In the genomic region with DNA sequence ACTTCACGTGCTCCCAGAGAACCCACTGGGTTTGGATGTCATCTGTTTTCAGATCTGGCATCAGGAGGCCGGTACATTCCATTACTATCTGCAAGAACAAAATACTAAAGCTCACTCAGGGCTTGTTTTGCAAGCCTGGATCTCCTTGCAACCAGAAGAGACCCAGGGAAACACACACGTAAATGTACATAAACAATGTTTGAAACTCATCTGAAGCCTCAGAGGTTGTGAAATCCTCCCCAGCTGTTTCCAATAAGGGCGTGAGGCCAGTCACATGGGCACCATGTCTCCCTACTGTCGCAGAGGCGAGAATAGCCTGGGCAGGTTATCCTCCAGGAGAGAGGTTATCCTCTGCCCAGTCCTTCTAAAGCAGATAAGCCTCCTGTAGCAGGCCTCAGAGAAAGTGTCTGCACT, we compare ENCODE assay signal across 1 cellular context.
A peak's percentile ranks its signal among the peaks of the same experiment; 100 is the strongest.
TF ChIP-seq lines count a peak whose summit lies in the region.

No MANE protein-coding gene starts in this region.

TF ChIP-seq in HepG2, 621 proteins besides CTCF, POLR2A, EP300 and RAD21 (continued from another document and continues in another):
- TF ChIP-seq, protein P1, sequence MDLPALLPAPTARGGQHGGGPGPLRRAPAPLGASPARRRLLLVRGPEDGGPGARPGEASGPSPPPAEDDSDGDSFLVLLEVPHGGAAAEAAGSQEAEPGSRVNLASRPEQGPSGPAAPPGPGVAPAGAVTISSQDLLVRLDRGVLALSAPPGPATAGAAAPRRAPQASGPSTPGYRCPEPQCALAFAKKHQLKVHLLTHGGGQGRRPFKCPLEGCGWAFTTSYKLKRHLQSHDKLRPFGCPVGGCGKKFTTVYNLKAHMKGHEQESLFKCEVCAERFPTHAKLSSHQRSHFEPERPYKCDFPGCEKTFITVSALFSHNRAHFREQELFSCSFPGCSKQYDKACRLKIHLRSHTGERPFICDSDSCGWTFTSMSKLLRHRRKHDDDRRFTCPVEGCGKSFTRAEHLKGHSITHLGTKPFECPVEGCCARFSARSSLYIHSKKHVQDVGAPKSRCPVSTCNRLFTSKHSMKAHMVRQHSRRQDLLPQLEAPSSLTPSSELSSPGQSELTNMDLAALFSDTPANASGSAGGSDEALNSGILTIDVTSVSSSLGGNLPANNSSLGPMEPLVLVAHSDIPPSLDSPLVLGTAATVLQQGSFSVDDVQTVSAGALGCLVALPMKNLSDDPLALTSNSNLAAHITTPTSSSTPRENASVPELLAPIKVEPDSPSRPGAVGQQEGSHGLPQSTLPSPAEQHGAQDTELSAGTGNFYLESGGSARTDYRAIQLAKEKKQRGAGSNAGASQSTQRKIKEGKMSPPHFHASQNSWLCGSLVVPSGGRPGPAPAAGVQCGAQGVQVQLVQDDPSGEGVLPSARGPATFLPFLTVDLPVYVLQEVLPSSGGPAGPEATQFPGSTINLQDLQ (CRISPR knock-in tag; IDR thresholded peaks at IDR 0.05), result no peak
- TF ChIP-seq ZNF616 (CRISPR knock-in tag; IDR thresholded peaks at IDR 0.05; ENCODE audit: low read depth), result no peak
- no peak for TF ChIP-seq MTF1 (CRISPR knock-in tag; IDR thresholded peaks at IDR 0.05)
- no peak for TF ChIP-seq CCAR2 (optimal IDR thresholded peaks at IDR 0.05; ENCODE audit: low read depth, low read length)
- TF ChIP-seq ZNF790 (CRISPR knock-in tag; IDR thresholded peaks at IDR 0.05; ENCODE audit: borderline replicate concordance), result no peak
- TF ChIP-seq ZNF562 (CRISPR knock-in tag; IDR thresholded peaks at IDR 0.05; ENCODE audit: borderline replicate concordance), result no peak
- TF ChIP-seq MTF2 (CRISPR knock-in tag; IDR thresholded peaks at IDR 0.05; ENCODE audit: borderline replicate concordance), result no peak
- no peak for TF ChIP-seq ZNF136 (CRISPR knock-in tag; IDR thresholded peaks at IDR 0.05; ENCODE audit: low read depth)
- TF ChIP-seq ZNF431 (CRISPR knock-in tag; IDR thresholded peaks at IDR 0.05; ENCODE audit: borderline replicate concordance, low read depth), result peak; percentile 72
- no peak for TF ChIP-seq RFX3 (CRISPR knock-in tag; IDR thresholded peaks at IDR 0.05)
- TF ChIP-seq, protein P2, sequence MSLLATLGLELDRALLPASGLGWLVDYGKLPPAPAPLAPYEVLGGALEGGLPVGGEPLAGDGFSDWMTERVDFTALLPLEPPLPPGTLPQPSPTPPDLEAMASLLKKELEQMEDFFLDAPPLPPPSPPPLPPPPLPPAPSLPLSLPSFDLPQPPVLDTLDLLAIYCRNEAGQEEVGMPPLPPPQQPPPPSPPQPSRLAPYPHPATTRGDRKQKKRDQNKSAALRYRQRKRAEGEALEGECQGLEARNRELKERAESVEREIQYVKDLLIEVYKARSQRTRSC (CRISPR knock-in tag; IDR thresholded peaks at IDR 0.05; ENCODE audit: low read depth), result no peak
- TF ChIP-seq ZBTB1 (CRISPR knock-in tag; IDR thresholded peaks at IDR 0.05; ENCODE audit: borderline replicate concordance), result no peak
- peak; percentile 56 for TF ChIP-seq ERF (CRISPR knock-in tag; IDR thresholded peaks at IDR 0.05)
- TF ChIP-seq RORA (CRISPR knock-in tag; IDR thresholded peaks at IDR 0.05), result 0 out of 2 replicates have a peak, but pooled peaks have one; percentile 65
- no peak for TF ChIP-seq ZNF329 (CRISPR knock-in tag; IDR thresholded peaks at IDR 0.05; ENCODE audit: low read depth)
- TF ChIP-seq PHF20 (CRISPR knock-in tag; IDR thresholded peaks at IDR 0.05), result no peak
- TF ChIP-seq ZNF83 (CRISPR knock-in tag; IDR thresholded peaks at IDR 0.05; ENCODE audit: borderline replicate concordance), result no peak
- TF ChIP-seq, protein P3, sequence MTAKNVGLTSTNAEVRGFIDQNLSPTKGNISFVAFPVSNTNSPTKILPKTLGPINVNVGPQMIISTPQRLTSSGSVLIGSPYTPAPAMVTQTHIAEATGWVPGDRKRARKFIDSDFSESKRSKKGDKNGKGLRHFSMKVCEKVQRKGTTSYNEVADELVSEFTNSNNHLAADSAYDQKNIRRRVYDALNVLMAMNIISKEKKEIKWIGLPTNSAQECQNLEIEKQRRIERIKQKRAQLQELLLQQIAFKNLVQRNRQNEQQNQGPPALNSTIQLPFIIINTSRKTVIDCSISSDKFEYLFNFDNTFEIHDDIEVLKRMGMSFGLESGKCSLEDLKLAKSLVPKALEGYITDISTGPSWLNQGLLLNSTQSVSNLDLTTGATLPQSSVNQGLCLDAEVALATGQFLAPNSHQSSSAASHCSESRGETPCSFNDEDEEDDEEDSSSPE (CRISPR knock-in tag; IDR thresholded peaks at IDR 0.05), result no peak
- TF ChIP-seq SIN3B (IDR thresholded peaks at IDR 0.05; ENCODE audit: low read length), result no peak
- TF ChIP-seq, protein P4, sequence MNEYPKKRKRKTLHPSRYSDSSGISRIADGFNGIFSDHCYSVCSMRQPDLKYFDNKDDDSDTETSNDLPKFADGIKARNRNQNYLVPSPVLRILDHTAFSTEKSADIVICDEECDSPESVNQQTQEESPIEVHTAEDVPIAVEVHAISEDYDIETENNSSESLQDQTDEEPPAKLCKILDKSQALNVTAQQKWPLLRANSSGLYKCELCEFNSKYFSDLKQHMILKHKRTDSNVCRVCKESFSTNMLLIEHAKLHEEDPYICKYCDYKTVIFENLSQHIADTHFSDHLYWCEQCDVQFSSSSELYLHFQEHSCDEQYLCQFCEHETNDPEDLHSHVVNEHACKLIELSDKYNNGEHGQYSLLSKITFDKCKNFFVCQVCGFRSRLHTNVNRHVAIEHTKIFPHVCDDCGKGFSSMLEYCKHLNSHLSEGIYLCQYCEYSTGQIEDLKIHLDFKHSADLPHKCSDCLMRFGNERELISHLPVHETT (CRISPR knock-in tag; conservative IDR thresholded peaks at IDR 0.05), result no peak
- no peak for TF ChIP-seq ZFP62 (CRISPR knock-in tag; IDR thresholded peaks at IDR 0.05)
- TF ChIP-seq MIXL1 (CRISPR knock-in tag; IDR thresholded peaks at IDR 0.05), result no peak
- no peak for TF ChIP-seq SP2 (CRISPR knock-in tag; IDR thresholded peaks at IDR 0.05)
- no peak for TF ChIP-seq ZMYM3 (CRISPR knock-in tag; IDR thresholded peaks at IDR 0.05)
- TF ChIP-seq ZNF761 (CRISPR knock-in tag; conservative IDR thresholded peaks at IDR 0.05), result no peak
- TF ChIP-seq ZNF180 (CRISPR knock-in tag; IDR thresholded peaks at IDR 0.05; ENCODE audit: borderline replicate concordance, low read depth), result no peak
- no peak for TF ChIP-seq AGO2 (optimal IDR thresholded peaks at IDR 0.05; ENCODE audit: low read depth, low read length)
- TF ChIP-seq ZNF552 (CRISPR knock-in tag; IDR thresholded peaks at IDR 0.05; ENCODE audit: borderline replicate concordance), result no peak
- TF ChIP-seq HNF4A (CRISPR knock-in tag; IDR thresholded peaks at IDR 0.05), result peak; percentile 29; the same call in 1 of the 2 replicates
- no peak for TF ChIP-seq ZNF496 (CRISPR knock-in tag; IDR thresholded peaks at IDR 0.05; ENCODE audit: insufficient replicate concordance)
- TF ChIP-seq ZNF3 (CRISPR knock-in tag; IDR thresholded peaks at IDR 0.05), result peak; percentile 54; the same call in 1 of the 2 replicates
- TF ChIP-seq NKX3-1 (CRISPR knock-in tag; IDR thresholded peaks at IDR 0.05), result no peak
- peak; percentile 52; the same call in 1 of the 2 replicates for TF ChIP-seq KDM1A (CRISPR knock-in tag; IDR thresholded peaks at IDR 0.05)
- TF ChIP-seq ZNF138 (CRISPR knock-in tag; IDR thresholded peaks at IDR 0.05; ENCODE audit: low read depth), result no peak
- TF ChIP-seq THYN1 (CRISPR knock-in tag; IDR thresholded peaks at IDR 0.05; ENCODE audit: borderline replicate concordance, low read depth), result no peak
- TF ChIP-seq TRAFD1 (CRISPR knock-in tag; IDR thresholded peaks at IDR 0.05; ENCODE audit: borderline replicate concordance), result no peak
- peak; percentile 46; the same call in 1 of the 2 replicates for TF ChIP-seq TFDP1 (CRISPR knock-in tag; IDR thresholded peaks at IDR 0.05; ENCODE audit: borderline replicate concordance)
- TF ChIP-seq ZNF143 (CRISPR knock-in tag; IDR thresholded peaks at IDR 0.05), result no peak
- TF ChIP-seq SRSF9 (IDR thresholded peaks at IDR 0.05; ENCODE audit: borderline replicate concordance, insufficient read depth, low read depth, low read length, poor library complexity, severe bottlenecking), result no peak
- TF ChIP-seq TAF1 (CRISPR knock-in tag; IDR thresholded peaks at IDR 0.05), result no peak
- no peak for TF ChIP-seq NFYB (CRISPR knock-in tag; IDR thresholded peaks at IDR 0.05)
- TF ChIP-seq, protein P5, sequence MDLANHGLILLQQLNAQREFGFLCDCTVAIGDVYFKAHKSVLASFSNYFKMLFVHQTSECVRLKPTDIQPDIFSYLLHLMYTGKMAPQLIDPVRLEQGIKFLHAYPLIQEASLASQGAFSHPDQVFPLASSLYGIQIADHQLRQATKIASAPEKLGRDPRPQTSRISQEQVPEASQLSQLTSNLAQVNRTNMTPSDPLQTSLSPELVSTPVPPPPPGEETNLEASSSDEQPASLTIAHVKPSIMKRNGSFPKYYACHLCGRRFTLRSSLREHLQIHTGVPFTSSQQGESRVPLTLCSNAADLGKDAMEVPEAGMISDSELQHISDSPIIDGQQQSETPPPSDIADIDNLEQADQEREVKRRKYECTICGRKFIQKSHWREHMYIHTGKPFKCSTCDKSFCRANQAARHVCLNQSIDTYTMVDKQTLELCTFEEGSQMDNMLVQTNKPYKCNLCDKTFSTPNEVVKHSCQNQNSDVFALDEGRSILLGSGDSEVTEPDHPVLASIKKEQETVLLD (CRISPR knock-in tag; IDR thresholded peaks at IDR 0.05; ENCODE audit: low read depth), result no peak
- no peak for TF ChIP-seq SCMH1 (CRISPR knock-in tag; IDR thresholded peaks at IDR 0.05; ENCODE audit: borderline replicate concordance)
- TF ChIP-seq, protein P6, sequence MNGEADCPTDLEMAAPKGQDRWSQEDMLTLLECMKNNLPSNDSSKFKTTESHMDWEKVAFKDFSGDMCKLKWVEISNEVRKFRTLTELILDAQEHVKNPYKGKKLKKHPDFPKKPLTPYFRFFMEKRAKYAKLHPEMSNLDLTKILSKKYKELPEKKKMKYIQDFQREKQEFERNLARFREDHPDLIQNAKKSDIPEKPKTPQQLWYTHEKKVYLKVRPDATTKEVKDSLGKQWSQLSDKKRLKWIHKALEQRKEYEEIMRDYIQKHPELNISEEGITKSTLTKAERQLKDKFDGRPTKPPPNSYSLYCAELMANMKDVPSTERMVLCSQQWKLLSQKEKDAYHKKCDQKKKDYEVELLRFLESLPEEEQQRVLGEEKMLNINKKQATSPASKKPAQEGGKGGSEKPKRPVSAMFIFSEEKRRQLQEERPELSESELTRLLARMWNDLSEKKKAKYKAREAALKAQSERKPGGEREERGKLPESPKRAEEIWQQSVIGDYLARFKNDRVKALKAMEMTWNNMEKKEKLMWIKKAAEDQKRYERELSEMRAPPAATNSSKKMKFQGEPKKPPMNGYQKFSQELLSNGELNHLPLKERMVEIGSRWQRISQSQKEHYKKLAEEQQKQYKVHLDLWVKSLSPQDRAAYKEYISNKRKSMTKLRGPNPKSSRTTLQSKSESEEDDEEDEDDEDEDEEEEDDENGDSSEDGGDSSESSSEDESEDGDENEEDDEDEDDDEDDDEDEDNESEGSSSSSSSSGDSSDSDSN (CRISPR knock-in tag; IDR thresholded peaks at IDR 0.05), result no peak
- no peak for TF ChIP-seq ZNF335 (CRISPR knock-in tag; IDR thresholded peaks at IDR 0.05)
- TF ChIP-seq ZNF33A (CRISPR knock-in tag; IDR thresholded peaks at IDR 0.05; ENCODE audit: borderline replicate concordance), result no peak
- TF ChIP-seq MTA1 (CRISPR knock-in tag; IDR thresholded peaks at IDR 0.05; ENCODE audit: borderline replicate concordance), result no peak
- no peak for TF ChIP-seq ZNF205 (CRISPR knock-in tag; IDR thresholded peaks at IDR 0.05)
- TF ChIP-seq ZFP37 (CRISPR knock-in tag; IDR thresholded peaks at IDR 0.05; ENCODE audit: borderline replicate concordance), result 0 out of 2 replicates have a peak, but pooled peaks have one; percentile 35
- TF ChIP-seq CEBPB (IDR thresholded peaks at IDR 0.05; ENCODE audit: borderline replicate concordance, low read depth, low read length), result peak; percentile 94
- TF ChIP-seq PRDM15 (CRISPR knock-in tag; IDR thresholded peaks at IDR 0.05), result no peak
- no peak for TF ChIP-seq RBFOX2 (IDR thresholded peaks at IDR 0.05; ENCODE audit: low read depth, low read length)
- no peak for TF ChIP-seq ZSCAN12 (CRISPR knock-in tag; IDR thresholded peaks at IDR 0.05)
- no peak for TF ChIP-seq NRL (CRISPR knock-in tag; IDR thresholded peaks at IDR 0.05; ENCODE audit: borderline replicate concordance)
